ENCODE assay signal across 20 cellular contexts in the genomic region with DNA sequence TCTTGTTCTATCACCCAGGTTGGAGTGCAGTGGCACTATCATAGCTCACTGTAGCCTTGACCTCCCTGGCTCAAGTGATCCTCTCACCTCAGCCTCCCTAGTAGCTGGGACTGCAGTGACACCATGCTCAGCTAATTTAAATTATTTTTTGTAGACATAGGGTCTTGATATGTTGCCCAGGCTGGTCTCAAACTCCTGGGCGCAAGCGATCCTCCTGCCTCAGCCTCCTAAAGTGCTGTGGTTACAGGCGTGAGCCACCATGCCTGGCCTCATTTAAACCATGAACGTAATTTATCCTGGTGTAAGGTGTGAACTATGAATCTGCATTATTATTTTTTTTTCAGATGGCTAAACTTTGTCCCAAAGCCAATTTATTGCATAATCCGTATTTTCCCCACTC.
"Had no signal": no experiment of that assay in that cellular context is flagged by ENCODE, and none has a peak within 500 bp of the region (broad histone marks: within the 10 kb centered on the region; RNA-seq: fewer than 3 reads in every experiment).

No MANE protein-coding gene starts in this region.

- H3K27ac ChIP-seq: ascending aorta, cardiac muscle cell, colonic mucosa, lower lobe of right lung, spleen, tibial nerve had no signal

- H3K4me1 Mint-ChIP-seq: brain had no signal

- DNase-seq: activated CD4-positive, alpha-beta T cell treated with anti-CD3 and anti-CD28 coated beads, Interleukin-2, amount 50 U/mL, for 1 hour; activated CD4-positive, CD25-positive, alpha-beta regulatory T cell treated with anti-CD3 and anti-CD28 coated beads, Interleukin-2, amount 50 U/mL, for 72 hours; activated CD8-positive, alpha-beta memory T cell treated with anti-CD3 and anti-CD28 coated beads, Interleukin-2, amount 50 U/mL, for 4 hours; activated effector memory CD4-positive, alpha-beta T cell treated with anti-CD3 and anti-CD28 coated beads, Interleukin-2, amount 50 U/mL, for 16 hours; activated naive CD4-positive, alpha-beta T cell treated with anti-CD3 and anti-CD28 coated beads, Interleukin-2, amount 10 ng/mL, durations not matched to agents 7 days and 5 days; cerebellar nuclear complex; colonic mucosa; effector CD8-positive, alpha-beta T cell; kidney glomerular epithelial cell; lower lobe of right lung; mesenchymal stem cell; right cardiac atrium; stimulated activated naive CD4-positive, alpha-beta T cell treated with Interleukin-2 at 50 U/mL for 16 hours had no signal

- ATAC-seq: left lobe of liver, lower lobe of right lung, right cardiac atrium had no signal

- H3K9me3 Mint-ChIP-seq: activated naive CD4-positive, alpha-beta T cell treated with anti-CD3 and anti-CD28 coated beads, Interleukin-2, amount 10 ng/mL, durations not matched to agents 7 days and 5 days; brain; natural killer cell treated with Interleukin-12 subunit alpha and Interleukin-12 subunit beta and Interleukin-15 and Interleukin-18, amount 100 ng/mL, for 72 hours had no signal

- H3K27me3 Mint-ChIP-seq: activated naive CD4-positive, alpha-beta T cell treated with anti-CD3 and anti-CD28 coated beads, Interleukin-2, amount 10 ng/mL, durations not matched to agents 7 days and 5 days had no signal

- H3K4me3 Mint-ChIP-seq: activated naive CD4-positive, alpha-beta T cell treated with anti-CD3 and anti-CD28 coated beads, Interleukin-2, amount 10 ng/mL, durations not matched to agents 7 days and 5 days; brain had no signal

- H3K36me3 Mint-ChIP-seq: activated naive CD4-positive, alpha-beta T cell treated with anti-CD3 and anti-CD28 coated beads, Interleukin-2, amount 10 ng/mL, durations not matched to agents 7 days and 5 days; brain; natural killer cell treated with Interleukin-12 subunit alpha and Interleukin-12 subunit beta and Interleukin-15 and Interleukin-18, amount 100 ng/mL, for 72 hours had no signal

- H3K27me3 ChIP-seq: ascending aorta, cardiac muscle cell, colonic mucosa had no signal

- H3K9me3 ChIP-seq: ascending aorta, colonic mucosa, lower lobe of right lung, spleen, tibial nerve had no signal

- H3K27ac Mint-ChIP-seq: brain had no signal
